Comparison of ENCODE assay signal across 8 cellular contexts in the genomic region with DNA sequence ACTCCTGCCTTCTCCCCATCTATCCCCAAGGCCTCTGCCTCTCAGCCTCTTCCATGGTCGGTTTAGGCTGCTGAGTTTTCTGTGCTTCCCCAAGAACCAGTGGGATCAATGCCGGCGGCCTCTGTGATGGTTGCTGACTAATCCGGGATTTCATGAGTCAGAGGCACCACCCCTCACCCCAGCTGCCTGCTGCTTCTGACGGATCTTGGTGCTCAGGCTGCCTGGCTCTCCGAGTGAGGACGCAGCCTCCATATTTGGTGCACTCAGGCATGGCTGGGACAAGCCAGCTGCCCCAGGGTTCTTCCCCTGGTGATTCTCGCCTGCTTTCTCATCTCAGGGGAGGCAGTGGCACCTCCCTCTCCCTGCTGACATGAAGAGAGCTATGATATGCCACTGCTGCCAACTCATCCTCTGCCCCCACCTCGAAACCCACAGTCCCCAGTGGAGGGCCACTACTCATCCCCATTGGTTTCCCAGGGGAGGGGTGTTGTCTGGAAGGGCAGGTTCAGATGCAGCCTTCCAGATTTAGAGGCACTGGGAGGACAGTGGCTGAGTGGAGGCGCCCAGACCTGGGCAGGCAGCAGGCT. TPM values are rescaled to one million over a fixed set of nuclear protein-coding genes. Genes with fewer than 3 reads are reported as not detected.
DNase-seq lines count a peak whose midpoint lies in the region; ATAC-seq and TF ChIP-seq lines count a peak whose summit lies in the region.

No MANE protein-coding gene starts in this region.

- peak overlapping the region; percentile 63 for H3K4me3 Mint-ChIP-seq in activated T-helper 17 cell treated with anti-CD3 and anti-CD28 coated beads, Interleukin-2, amount 50 U/mL, for 72 hours

- no peak for TF ChIP-seq POLR2A in testis (IDR thresholded peaks at IDR 0.05)

- no peak overlapping the region for H3K27ac ChIP-seq in HEK293 (ENCODE audit: extremely low read depth, low read depth, low read length)
- no peak overlapping the region for H3K27ac ChIP-seq in right cardiac atrium (ENCODE audit: low read length)
- peak overlapping the region; percentile 9 to 58 for H3K27ac ChIP-seq in tibial artery
- H3K27ac ChIP-seq in testis, result no peak overlapping the region

- H3K4me1 Mint-ChIP-seq in activated T-helper 17 cell treated with anti-CD3 and anti-CD28 coated beads, Interleukin-2, amount 50 U/mL, for 72 hours, result peaks cover 23% of the 10 kb centered on the region

- peak overlapping the region; percentile 78 for H3K27ac Mint-ChIP-seq in activated T-helper 17 cell treated with anti-CD3 and anti-CD28 coated beads, Interleukin-2, amount 50 U/mL, for 72 hours

- H3K36me3 ChIP-seq in HEK293 (ENCODE audit: control insufficient read depth in 2 of 2, insufficient read depth in 1 of 2, low read length in 2 of 2) (peaks cover 0 to 49% of the 10 kb centered on the region in 2 experiments; a peak in 1 of 3 replicates), tibial artery (peaks cover 0 to 46% (median 28%) of the 10 kb centered on the region in 3 donors), testis (ENCODE audit: low read depth, missing control alignments) (no peaks in the 10 kb centered on the region)

- DNase-seq in AG08395 (ENCODE audit: low spot score), result peak; percentile 89
- DNase-seq in right cardiac atrium, result peak; percentile 76 to 81 (median 81)
- DNase-seq in tibial artery, result peak; percentile 80 to 84
- no peak for DNase-seq in testis

- no peaks in the 10 kb centered on the region for H3K27me3 Mint-ChIP-seq in activated T-helper 17 cell treated with anti-CD3 and anti-CD28 coated beads, Interleukin-2, amount 50 U/mL, for 72 hours

- H3K27me3 ChIP-seq in right cardiac atrium (ENCODE audit: control insufficient read depth, insufficient read depth) (no peaks in the 10 kb centered on the region), tibial artery (peaks cover 0 to 24% of the 10 kb centered on the region in 2 donors), testis (no peaks in the 10 kb centered on the region)

- H3K9me3 ChIP-seq in HEK293 (ENCODE audit: control insufficient read depth, insufficient read depth, low read depth, low read length), result no peaks in the 10 kb centered on the region
- H3K9me3 ChIP-seq in right cardiac atrium (ENCODE audit: control insufficient read depth, low read length), result no peaks in the 10 kb centered on the region
- H3K9me3 ChIP-seq in tibial artery, result no peaks in the 10 kb centered on the region
- no peaks in the 10 kb centered on the region for H3K9me3 ChIP-seq in testis

- H3K36me3 Mint-ChIP-seq in activated T-helper 17 cell treated with anti-CD3 and anti-CD28 coated beads, Interleukin-2, amount 50 U/mL, for 72 hours (ENCODE audit: low read depth), result peaks cover 34% of the 10 kb centered on the region

- H3K9me3 Mint-ChIP-seq in activated T-helper 17 cell treated with anti-CD3 and anti-CD28 coated beads, Interleukin-2, amount 50 U/mL, for 72 hours, result no peaks in the 10 kb centered on the region

- no peak for TF ChIP-seq CTCF in HEK293 (tag by site-specific recombination; IDR thresholded peaks at IDR 0.05)
- TF ChIP-seq CTCF in tibial artery (IDR thresholded peaks at IDR 0.05), result no peak
- TF ChIP-seq CTCF in testis (IDR thresholded peaks at IDR 0.05), result no peak

- no peak overlapping the region for H3K4me3 ChIP-seq in HEK293 (ENCODE audit: low read depth, low read length)
- H3K4me3 ChIP-seq in right cardiac atrium (ENCODE audit: low read length), result no peak overlapping the region
- no peak overlapping the region for H3K4me3 ChIP-seq in tibial artery
- no peak overlapping the region for H3K4me3 ChIP-seq in testis

- intact Hi-C loops in right cardiac atrium (cut with DNase I) (no loop called here), tibial artery (cut with DNase I; ENCODE audit: low total_unique reads) (no loop called here), testis (cut with DNase I; ENCODE audit: low total_unique reads) (no loop called here)

- POLR2A ChIA-PET in HEK293 (lab: Yijun Ruan, JAX), result interaction anchor here (0.5 to 7.8 kb wide), 3 partner anchors 14 to 625 kb away, joined by 3 to 137 read pairs (median 4); a partner anchor contains a TSS

- H3K4me1 ChIP-seq in HEK293 (ENCODE audit: control insufficient read depth, insufficient read depth, low read length), result 0 out of 2 replicates have a peak, but pooled peaks cover 3% of the 10 kb centered on the region
- H3K4me1 ChIP-seq in right cardiac atrium (ENCODE audit: control insufficient read depth, insufficient read depth, low read length), result no peaks in the 10 kb centered on the region
- H3K4me1 ChIP-seq in tibial artery, result peaks cover 0 to 39% (median 22%) of the 10 kb centered on the region in 4 donors
- peaks cover 25% of the 10 kb centered on the region for H3K4me1 ChIP-seq in testis

- CTCF ChIA-PET in HEK293 (lab: Yijun Ruan, JAX), result interaction anchor here (0.6 to 5.9 kb wide), 11 partner anchors 9 to 675 kb away, joined by 3 to 34 read pairs (median 5); no protein-coding TSS in a partner anchor

- ATAC-seq in activated T-helper 17 cell treated with anti-CD3 and anti-CD28 coated beads, Interleukin-2, amount 50 U/mL, for 72 hours (replicated peaks), result peak; percentile 46
- ATAC-seq in right cardiac atrium, result no peak
- ATAC-seq in GM19023 (IDR thresholded peaks at IDR 0.05; ENCODE audit: unreplicated experiment), result no peak
- no peak for ATAC-seq in GM18517 (IDR thresholded peaks at IDR 0.05; ENCODE audit: unreplicated experiment)

- 58% methylated on average over 10 of the region's 10 CpGs for WGBS in right cardiac atrium
- 67 to 83% methylated on average over 6 to 10 of the region's 10 CpGs for WGBS in testis, 2 donors

TF ChIP-seq in HEK293, 187 proteins besides CTCF, POLR2A, EP300 and RAD21 (continues in another document):
- TF ChIP-seq ZFHX2 (tag by site-specific recombination; conservative IDR thresholded peaks at IDR 0.05), result peak; percentile 54
- no peak for TF ChIP-seq FEZF1 (tag by site-specific recombination; IDR thresholded peaks at IDR 0.05)
- TF ChIP-seq ZNF629 (tag by site-specific recombination; IDR thresholded peaks at IDR 0.05), result peak; percentile 54
- peak; percentile 53 for TF ChIP-seq KLF1 (tag by site-specific recombination; IDR thresholded peaks at IDR 0.05)
- TF ChIP-seq ZBTB17 (tag by site-specific recombination; IDR thresholded peaks at IDR 0.05), result peak; percentile 79
- TF ChIP-seq ZBTB7A (tag by site-specific recombination; IDR thresholded peaks at IDR 0.05; ENCODE audit: low read depth), result no peak
- TF ChIP-seq BCL11B (tag by site-specific recombination; IDR thresholded peaks at IDR 0.05; ENCODE audit: low read depth), result no peak
- TF ChIP-seq ZNF596 (tag by site-specific recombination; IDR thresholded peaks at IDR 0.05), result no peak
- TF ChIP-seq, protein P1, sequence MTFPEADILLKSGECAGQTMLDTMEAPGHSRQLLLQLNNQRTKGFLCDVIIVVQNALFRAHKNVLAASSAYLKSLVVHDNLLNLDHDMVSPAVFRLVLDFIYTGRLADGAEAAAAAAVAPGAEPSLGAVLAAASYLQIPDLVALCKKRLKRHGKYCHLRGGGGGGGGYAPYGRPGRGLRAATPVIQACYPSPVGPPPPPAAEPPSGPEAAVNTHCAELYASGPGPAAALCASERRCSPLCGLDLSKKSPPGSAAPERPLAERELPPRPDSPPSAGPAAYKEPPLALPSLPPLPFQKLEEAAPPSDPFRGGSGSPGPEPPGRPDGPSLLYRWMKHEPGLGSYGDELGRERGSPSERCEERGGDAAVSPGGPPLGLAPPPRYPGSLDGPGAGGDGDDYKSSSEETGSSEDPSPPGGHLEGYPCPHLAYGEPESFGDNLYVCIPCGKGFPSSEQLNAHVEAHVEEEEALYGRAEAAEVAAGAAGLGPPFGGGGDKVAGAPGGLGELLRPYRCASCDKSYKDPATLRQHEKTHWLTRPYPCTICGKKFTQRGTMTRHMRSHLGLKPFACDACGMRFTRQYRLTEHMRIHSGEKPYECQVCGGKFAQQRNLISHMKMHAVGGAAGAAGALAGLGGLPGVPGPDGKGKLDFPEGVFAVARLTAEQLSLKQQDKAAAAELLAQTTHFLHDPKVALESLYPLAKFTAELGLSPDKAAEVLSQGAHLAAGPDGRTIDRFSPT (tag by site-specific recombination; IDR thresholded peaks at IDR 0.05), result peak; percentile 37; the same call in 1 of the 2 replicates
- TF ChIP-seq ZNF394 (tag by site-specific recombination; IDR thresholded peaks at IDR 0.05; ENCODE audit: borderline replicate concordance), result peak; percentile 46; the same call in 1 of the 2 replicates
- TF ChIP-seq ZNF214 (tag by site-specific recombination; IDR thresholded peaks at IDR 0.05; ENCODE audit: borderline replicate concordance), result no peak
- peak; percentile 20; the same call in 1 of the 2 replicates for TF ChIP-seq ZSCAN30 (tag by site-specific recombination; IDR thresholded peaks at IDR 0.05)
- peak; percentile 55; the same call in 1 of the 2 replicates for TF ChIP-seq SP7 (tag by site-specific recombination; IDR thresholded peaks at IDR 0.05)

RNA-seq across cellular contexts. Expression of a gene that starts 3.3 kb away (rescaled TPM):
- total RNA-seq in activated T-helper 17 cell treated with anti-CD3 and anti-CD28 coated beads, Interleukin-2, amount 50 U/mL, for 72 hours, result 10 to 100 TPM; 38.2 to 67.6 TPM
- total RNA-seq in right cardiac atrium (10 to 100 TPM; 23.9 to 31.3 (median 28.1) TPM), testis (100 to 1,000 TPM; 122 to 124 TPM)
- polyA plus RNA-seq in right cardiac atrium (24.8 TPM), testis (ENCODE audit: insufficient read depth, low read depth, low replicate concordance) (62.2 TPM)

RNA-seq across cellular contexts. Expression of a gene that starts 6.2 kb away (rescaled TPM):
- total RNA-seq in activated T-helper 17 cell treated with anti-CD3 and anti-CD28 coated beads, Interleukin-2, amount 50 U/mL, for 72 hours, result 10 to 100 TPM; 27.9 to 33.0 TPM
- 10 to 100 TPM in 3 of 4 donors, 1 to 10 TPM in 1; 9.8 to 14.0 (median 12.4) TPM for total RNA-seq in right cardiac atrium
- polyA plus RNA-seq in right cardiac atrium, result 10.1 TPM
- total RNA-seq in testis, result 10 to 100 TPM in 1 of 2 donors, 1 to 10 TPM in 1; 7.2 to 10.1 TPM
- polyA plus RNA-seq in testis (ENCODE audit: insufficient read depth, low read depth, low replicate concordance), result 6.9 TPM

RNA-seq across cellular contexts. Expression of a gene that starts 13.2 kb away (rescaled TPM):
- total RNA-seq in activated T-helper 17 cell treated with anti-CD3 and anti-CD28 coated beads, Interleukin-2, amount 50 U/mL, for 72 hours, result 10 to 100 TPM in 1 of 2 donors, 1 to 10 TPM in 1; 5.6 to 21.9 TPM
- total RNA-seq in right cardiac atrium (under 1 TPM; 0.08 to 0.63 (median 0.28) TPM), testis (1 to 10 TPM; 1.4 to 1.7 TPM)
- polyA plus RNA-seq in right cardiac atrium (0.18 TPM), testis (ENCODE audit: insufficient read depth, low read depth, low replicate concordance) (0.78 TPM)

RNA-seq across cellular contexts. Expression of a gene that starts 29.6 kb away (rescaled TPM):
- total RNA-seq in activated T-helper 17 cell treated with anti-CD3 and anti-CD28 coated beads, Interleukin-2, amount 50 U/mL, for 72 hours, result under 1 TPM; 0.39 to 0.69 TPM
- total RNA-seq in right cardiac atrium (1 to 10 TPM in 3 of 4 donors, under 1 TPM in 1; 0.92 to 2.9 (median 1.4) TPM), testis (1 to 10 TPM; 5.7 to 9.6 TPM)
- polyA plus RNA-seq in right cardiac atrium (2.1 TPM), testis (ENCODE audit: insufficient read depth, low read depth, low replicate concordance) (8.5 TPM)

RNA-seq across cellular contexts. Expression of a gene that starts 31.0 kb away (rescaled TPM):
- 100 to 1,000 TPM; 219 to 255 TPM for total RNA-seq in activated T-helper 17 cell treated with anti-CD3 and anti-CD28 coated beads, Interleukin-2, amount 50 U/mL, for 72 hours
- 100 to 1,000 TPM; 211 to 288 (median 239) TPM for total RNA-seq in right cardiac atrium
- polyA plus RNA-seq in right cardiac atrium, result 252 TPM
- total RNA-seq in testis, result 100 to 1,000 TPM; 207 to 215 TPM
- 242 TPM for polyA plus RNA-seq in testis (ENCODE audit: insufficient read depth, low read depth, low replicate concordance)

Comparison
In these comparisons a context has a peak if more than half of its experiments do, and no peak if none do; other contexts are left out.
1. H3K27ac ChIP-seq: peak in tibial artery (2 of 2); none in HEK293 (single experiment), right cardiac atrium (single experiment) and testis (0 of 2).